Comparison of ENCODE assay signal across 26 cellular contexts in the genomic region with DNA sequence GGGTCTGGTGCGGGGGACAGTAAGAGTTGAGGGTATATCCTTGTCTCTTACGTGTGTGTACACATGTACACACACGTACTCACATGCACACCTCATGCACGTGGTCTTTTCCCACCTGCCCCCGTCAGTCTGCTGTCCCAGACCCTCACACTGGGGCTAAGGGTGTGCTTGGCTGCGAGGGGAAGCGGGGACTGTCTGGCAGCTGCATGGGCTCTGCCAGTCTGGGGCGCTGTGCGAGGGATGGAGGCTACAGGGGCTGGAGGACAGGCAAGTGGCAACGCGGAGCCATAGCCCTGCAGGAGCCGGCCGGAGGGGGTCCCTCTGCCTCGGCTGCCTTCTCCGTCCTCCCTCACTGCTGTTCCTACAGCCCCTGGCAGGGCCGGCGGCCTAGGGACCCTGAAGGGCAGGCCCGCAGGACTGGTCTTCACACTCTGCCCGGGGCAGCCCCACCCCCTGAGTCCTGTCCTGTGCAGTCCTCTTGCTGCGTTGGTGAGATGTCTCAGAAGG.
"Had no signal": no experiment of that assay in that cellular context is flagged by ENCODE, and none has a peak within 500 bp of the region (broad histone marks: within the 10 kb centered on the region; RNA-seq: fewer than 3 reads in every experiment).

No MANE protein-coding gene starts in this region.

- H3K4me1 ChIP-seq: left ventricle myocardium inferior, pancreas, right atrium auricular region, upper lobe of right lung had no signal

- DNase-seq: activated CD4-positive, alpha-beta memory T cell treated with anti-CD3 and anti-CD28 coated beads, Interleukin-2, amount 10 ng/mL, durations not matched to agents 7 days and 5 days; activated CD4-positive, alpha-beta T cell treated with anti-CD3 and anti-CD28 coated beads for 1 hour; activated CD4-positive, alpha-beta T cell treated with anti-CD3 and anti-CD28 coated beads, Interleukin-2, amount 10 ng/mL, durations not matched to agents 7 days and 5 days; activated CD8-positive, alpha-beta memory T cell treated with anti-CD3 and anti-CD28 coated beads, Interleukin-2, amount 50 U/mL, for 48 hours; activated gamma-delta T cell; activated naive CD4-positive, alpha-beta T cell treated with anti-CD3 and anti-CD28 coated beads, Interleukin-2, amount 10 ng/mL, durations not matched to agents 7 days and 5 days; activated naive CD8-positive, alpha-beta T cell treated with anti-CD3 and anti-CD28 coated beads, Interleukin-2, amount 10 ng/mL, durations not matched to agents 7 days and 5 days; activated T-cell treated with anti-CD3 and anti-CD28 coated beads, Interleukin-2, amount 50 U/mL, for 24 hours; amniotic stem cell; foreskin fibroblast; kidney glomerular epithelial cell; left ventricle myocardium inferior; naive B cell; nephron progenitor cell; stimulated activated CD4-positive, alpha-beta T cell treated with anti-CD3 and anti-CD28 coated beads, Interleukin-2, amount 100 ng/mL, for 24 hours; stimulated activated naive CD8-positive, alpha-beta T cell treated with anti-CD3 and anti-CD28 coated beads, Interleukin-15, Interleukin-2, amounts not matched to agents 100 U/mL and 50 U/mL, for 24 hours; SW 1271; upper lobe of right lung had no signal

- H3K4me2 ChIP-seq: smooth muscle cell had no signal

- H3K27ac ChIP-seq: left ventricle myocardium inferior, pancreas, psoas muscle, right atrium auricular region, thoracic aorta, upper lobe of right lung had no signal

- H3K27me3 ChIP-seq: pancreas, right atrium auricular region, upper lobe of right lung had no signal

- H3K36me3 ChIP-seq: left ventricle myocardium inferior, pancreas, right atrium auricular region, thoracic aorta, upper lobe of right lung had no signal

- FAIRE-seq: endothelial cell of umbilical vein, pancreas had no signal

- H3K9me3 ChIP-seq: left ventricle myocardium inferior, pancreas, psoas muscle, right atrium auricular region, thoracic aorta, upper lobe of right lung had no signal

- ATAC-seq: stimulated activated naive CD8-positive, alpha-beta T cell treated with anti-CD3 and anti-CD28 coated beads, Interleukin-15, Interleukin-2, amounts not matched to agents 100 U/mL and 50 U/mL, for 24 hours; upper lobe of right lung; WTC11 had no signal

- H3K4me3 ChIP-seq: left ventricle myocardium inferior, lung, pancreas, psoas muscle, right atrium auricular region, smooth muscle cell, thoracic aorta, upper lobe of right lung had no signal
